Comparison of ENCODE assay signal across 19 cellular contexts in genomic region chr16:67146523-67147357, GRCh38. TPM values are rescaled to one million over a fixed set of nuclear protein-coding genes. Genes with fewer than 3 reads are reported as not detected.
A peak's percentile ranks its signal among the peaks of the same experiment; 100 is the strongest.
DNase-seq lines count a peak whose midpoint lies in the region; ATAC-seq and TF ChIP-seq lines count a peak whose summit lies in the region.
"Had no signal": no experiment of that assay in that cellular context is flagged by ENCODE, and none has a peak within 500 bp of the region (broad histone marks: within the 10 kb centered on the region; RNA-seq: fewer than 3 reads in every experiment).

No MANE protein-coding gene starts in this region.

- H3K4me3 Mint-ChIP-seq in IgD-negative memory B cell: no peak overlapping the region
- peak overlapping the region in 2 of 3 experiments; percentile 46 to 51 for H3K4me3 Mint-ChIP-seq in nephron
- H3K4me3 Mint-ChIP-seq: activated naive CD8-positive, alpha-beta T cell treated with anti-CD3 and anti-CD28 coated beads, Interleukin-2, amount 10 ng/mL, durations not matched to agents 7 days and 5 days; activated T-cell treated with anti-CD3 and anti-CD28 coated beads, Interleukin-2, amount 50 U/mL, for 4 hours had no signal

- H3K27ac Mint-ChIP-seq in IgD-negative memory B cell: peak overlapping the region in 2 of 3 donors; percentile 32 to 83
- H3K27ac Mint-ChIP-seq in nephron: peak overlapping the region in 1 of 3 experiments; percentile 39
- H3K27ac Mint-ChIP-seq: activated naive CD8-positive, alpha-beta T cell treated with anti-CD3 and anti-CD28 coated beads, Interleukin-2, amount 10 ng/mL, durations not matched to agents 7 days and 5 days had no signal

- TF ChIP-seq CTCF in AG10803 (conservative IDR thresholded peaks at IDR 0.05; ENCODE audit: low read length) (0 out of 2 replicates have a peak, but pooled peaks have one; percentile 4), choroid plexus epithelial cell (conservative IDR thresholded peaks at IDR 0.05; ENCODE audit: low read depth, low read length) (peak; percentile 32), nephron (IDR thresholded peaks at IDR 0.05; ENCODE audit: unreplicated experiment in 3 of 3) (no peak), esophagus squamous epithelium (IDR thresholded peaks at IDR 0.05) (no peak), sigmoid colon (IDR thresholded peaks at IDR 0.05) (no peak)

- H3K27me3 Mint-ChIP-seq in IgD-negative memory B cell (peaks cover 6% of the 10 kb centered on the region), nephron (ENCODE audit: low read depth) (peaks cover 9% of the 10 kb centered on the region)

- H3K4me3 ChIP-seq in AG10803 (ENCODE audit: low read length): no peak overlapping the region
- no peak overlapping the region for H3K4me3 ChIP-seq in choroid plexus epithelial cell (ENCODE audit: low read depth, low read length)
- no peak overlapping the region for H3K4me3 ChIP-seq in esophagus squamous epithelium
- no peak overlapping the region for H3K4me3 ChIP-seq in sigmoid colon
- H3K4me3 ChIP-seq: vagina had no signal

- H3K4me1 Mint-ChIP-seq in IgD-negative memory B cell (peaks cover 1 to 5% (median 3%) of the 10 kb centered on the region in 3 donors), nephron (peaks cover 19% of the 10 kb centered on the region)

- H3K27ac ChIP-seq in esophagus squamous epithelium (peak overlapping the region in 1 of 4 donors; percentile 0), sigmoid colon (no peak overlapping the region)
- H3K27ac ChIP-seq: vagina had no signal

- peaks cover 12% of the 10 kb centered on the region for H3K36me3 Mint-ChIP-seq in IgD-negative memory B cell
- peaks cover 66% of the 10 kb centered on the region for H3K36me3 Mint-ChIP-seq in nephron (ENCODE audit: low read depth)

- H3K36me3 ChIP-seq in esophagus squamous epithelium: peaks cover 29 to 81% (median 45%) of the 10 kb centered on the region in 3 donors
- peaks cover 25 to 73% (median 47%) of the 10 kb centered on the region in 4 donors for H3K36me3 ChIP-seq in sigmoid colon

- DNase-seq in AG10803 (ENCODE audit: low read depth) (no peak), choroid plexus epithelial cell (ENCODE audit: low read depth) (no peak), left colon (no peak), esophagus squamous epithelium (lab: John Stamatoyannopoulos, UW) (no peak), sigmoid colon (no peak)
- DNase-seq in stimulated activated CD8-positive, alpha-beta memory T cell treated with anti-CD3 and anti-CD28 coated beads, Interleukin-4, amount 100 ng/mL, for 48 hours: no peak
- DNase-seq: activated CD4-positive, alpha-beta T cell treated with anti-CD3 and anti-CD28 coated beads, Interleukin-2, amount 50 U/mL, for 4 hours; activated naive CD8-positive, alpha-beta T cell treated with anti-CD3 and anti-CD28 coated beads, Interleukin-2, amount 10 ng/mL, durations not matched to agents 7 days and 5 days; activated T-cell treated with anti-CD3 and anti-CD28 coated beads, Interleukin-2, amount 50 U/mL, for 4 hours; Caco-2; Karpas-422; NCI-H1417; NCI-H2171 treated with DMSO at 0.1 percent for 48 hours; SW 1271 had no signal

- no peak for TF ChIP-seq POLR2A in esophagus squamous epithelium (IDR thresholded peaks at IDR 0.05)
- TF ChIP-seq POLR2A in sigmoid colon (IDR thresholded peaks at IDR 0.05): no peak

- no peaks in the 10 kb centered on the region for H3K9me3 ChIP-seq in esophagus squamous epithelium
- no peaks in the 10 kb centered on the region for H3K9me3 ChIP-seq in sigmoid colon
- H3K9me3 ChIP-seq: Caco-2, vagina had no signal

- no peaks in the 10 kb centered on the region for H3K9me3 Mint-ChIP-seq in IgD-negative memory B cell
- no peaks in the 10 kb centered on the region for H3K9me3 Mint-ChIP-seq in nephron
- H3K9me3 Mint-ChIP-seq: activated naive CD8-positive, alpha-beta T cell treated with anti-CD3 and anti-CD28 coated beads, Interleukin-2, amount 10 ng/mL, durations not matched to agents 7 days and 5 days; activated T-cell treated with anti-CD3 and anti-CD28 coated beads, Interleukin-2, amount 50 U/mL, for 4 hours had no signal

- no peak for ATAC-seq in left colon
- ATAC-seq: activated T-cell treated with anti-CD3 and anti-CD28 coated beads, Interleukin-2, amount 50 U/mL, for 4 hours had no signal

- 79 to 86% methylated on average over 6 to 7 of the region's 7 CpGs for WGBS in esophagus squamous epithelium, 2 donors
- 88 to 90% methylated on average over 7 of the region's 7 CpGs for WGBS in sigmoid colon, 2 donors

- intact Hi-C loops in left colon (cut with DNase I, micrococcal nuclease): no loop called here
- intact Hi-C loops in esophagus squamous epithelium (cut with DNase I): no loop called here
- intact Hi-C loops in sigmoid colon (cut with DNase I): no loop called here

- no peaks in the 10 kb centered on the region for H3K27me3 ChIP-seq in esophagus squamous epithelium
- H3K27me3 ChIP-seq in sigmoid colon: peaks cover 0 to 15% (median 14%) of the 10 kb centered on the region in 3 donors
- H3K27me3 ChIP-seq: vagina had no signal

- peaks cover 8 to 54% (median 24%) of the 10 kb centered on the region in 3 donors for H3K4me1 ChIP-seq in esophagus squamous epithelium
- H3K4me1 ChIP-seq in sigmoid colon: peaks cover 0 to 25% (median 21%) of the 10 kb centered on the region in 4 donors
- H3K4me1 ChIP-seq: Caco-2 had no signal

- no peak for TF ChIP-seq EP300 in sigmoid colon (IDR thresholded peaks at IDR 0.05)

RNA-seq across cellular contexts. Expression of gene B3GNT9, which starts 4.1 kb away (rescaled TPM):
- polyA plus RNA-seq in IgD-negative memory B cell (0.45 TPM), sigmoid colon (1 to 10 TPM in 2 of 3 donors, under 1 TPM in 1; 0.46 to 4.9 (median 1.2) TPM)
- total RNA-seq in left colon (1 to 10 TPM; 2.9 to 4.3 TPM), esophagus squamous epithelium (10 to 100 TPM in 2 of 4 donors, 1 to 10 TPM in 2; 4.1 to 13.1 (median 8.4) TPM), sigmoid colon (10 to 100 TPM in 3 of 4 donors, 1 to 10 TPM in 1; 8.7 to 18.8 (median 12.2) TPM)
- total RNA-seq: G401 had no signal

RNA-seq across cellular contexts. Expression of gene TRADD, which starts 13.0 kb away (rescaled TPM):
- polyA plus RNA-seq in IgD-negative memory B cell (103 TPM), sigmoid colon (10 to 100 TPM; 23.4 to 30.2 (median 26.4) TPM)
- total RNA-seq in left colon (10 to 100 TPM; 25.5 to 27.4 TPM), esophagus squamous epithelium (10 to 100 TPM; 27.7 to 39.8 (median 35.5) TPM), sigmoid colon (10 to 100 TPM; 16.1 to 23.2 (median 19.6) TPM)

RNA-seq across cellular contexts. Expression of gene FBXL8, which starts 13.0 kb away (rescaled TPM):
- polyA plus RNA-seq in IgD-negative memory B cell (3.7 TPM), sigmoid colon (10 to 100 TPM in 2 of 3 donors, 1 to 10 TPM in 1; 4.9 to 19.1 (median 10.8) TPM)
- total RNA-seq in left colon (10 to 100 TPM; 20.2 to 23.0 TPM), esophagus squamous epithelium (10 to 100 TPM in 3 of 4 donors, 1 to 10 TPM in 1; 10.0 to 34.5 (median 19.9) TPM), sigmoid colon (10 to 100 TPM in 2 of 4 donors, 1 to 10 TPM in 2; 7.5 to 11.8 (median 9.7) TPM)
- total RNA-seq: H1 had no signal

RNA-seq across cellular contexts. Expression of gene HSF4, which starts 17.8 kb away (rescaled TPM):
- not detected for polyA plus RNA-seq in IgD-negative memory B cell
- 10 to 100 TPM; 36.5 to 39.2 TPM for total RNA-seq in left colon
- total RNA-seq in esophagus squamous epithelium: 10 to 100 TPM in 3 of 4 donors, 1 to 10 TPM in 1; 3.7 to 59.5 (median 19.6) TPM
- total RNA-seq in sigmoid colon: 100 to 1,000 TPM in 1 of 4 donors, 10 to 100 TPM in 3; 21.2 to 109 (median 25.8) TPM
- 10 to 100 TPM in 1 of 3 donors, 1 to 10 TPM in 2; 1.2 to 17.9 (median 3.6) TPM for polyA plus RNA-seq in sigmoid colon
- total RNA-seq: H1 had no signal

RNA-seq across cellular contexts. Expression of gene NOL3, which starts 23.6 kb away (rescaled TPM):
- polyA plus RNA-seq in IgD-negative memory B cell (not detected), sigmoid colon (10 to 100 TPM; 12.7 to 23.9 (median 13.2) TPM)
- total RNA-seq in left colon (10 to 100 TPM; 23.1 to 30.2 TPM), esophagus squamous epithelium (10 to 100 TPM; 25.1 to 56.1 (median 36.7) TPM), sigmoid colon (10 to 100 TPM; 23.2 to 36.7 (median 25.9) TPM)

Comparison
In these comparisons a context has a peak if more than half of its experiments do, and no peak if none do; other contexts are left out.
1. CTCF ChIP-seq: peak in AG10803 (single experiment) and choroid plexus epithelial cell (single experiment); none in nephron (0 of 3), esophagus squamous epithelium (0 of 6) and sigmoid colon (0 of 4).
2. H3K4me3 Mint-ChIP-seq: peak in nephron (2 of 3); none in IgD-negative memory B cell (0 of 4).